In the genomic region with DNA sequence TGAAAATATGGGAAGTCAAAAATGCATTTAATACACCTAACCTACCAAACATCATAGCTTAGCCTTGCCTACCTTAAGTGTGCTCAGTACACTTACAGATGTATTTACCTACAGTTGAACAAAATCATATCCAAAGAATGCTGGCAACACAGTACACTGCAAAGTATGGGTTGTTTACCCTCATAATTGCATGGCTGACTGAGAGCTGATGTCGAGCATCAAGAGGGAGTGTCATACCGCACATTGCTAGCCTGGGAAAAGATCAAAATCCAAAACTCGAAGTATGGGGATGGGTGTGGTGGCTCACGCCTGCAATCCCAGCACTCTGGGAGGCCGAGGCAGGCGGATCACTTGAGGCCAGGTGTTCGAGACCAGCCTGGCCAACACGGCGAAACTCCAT, we compare ENCODE assay signal across 7 cellular contexts. TPM values are rescaled to one million over a fixed set of nuclear protein-coding genes. Genes with fewer than 3 reads are reported as not detected.
DNase-seq lines count a peak whose midpoint lies in the region; ATAC-seq, FAIRE-seq and TF ChIP-seq lines count a peak whose summit lies in the region.
"Not testable (repeated sequence)": the region's sequence is repeated elsewhere in the genome, so short reads cannot be mapped to it uniquely, and the experiment has no call there.

No MANE protein-coding gene starts in this region.

- not testable (repeated sequence) for ATAC-seq in HepG2

- not testable (repeated sequence) for H3K27me3 Mint-ChIP-seq in activated naive CD8-positive, alpha-beta T cell

- not testable (repeated sequence) for H3K36me3 ChIP-seq in HepG2 (replicated peaks in 1 of 2; ENCODE audit: control insufficient read depth in 1 of 2, insufficient read depth in 2 of 2, low read length in 2 of 2); trophoblast cell (ENCODE audit: control insufficient read depth in 1 of 2, insufficient read depth in 2 of 2, low read length in 2 of 2); vagina

- not testable (repeated sequence) for H3K23ac ChIP-seq in trophoblast cell (ENCODE audit: low read length)

- H4K20me1 ChIP-seq in HepG2 (ENCODE audit: insufficient read depth, low read length), result not testable (repeated sequence)

- not testable (repeated sequence) for TF ChIP-seq POLR2A in GM12892 (IDR thresholded peaks at IDR 0.05; ENCODE audit: low read depth, low read length); HepG2 (IDR thresholded peaks at IDR 0.05; ENCODE audit: insufficient read depth in 1 of 2, low read depth in 2 of 2, low read length in 2 of 2); vagina (IDR thresholded peaks at IDR 0.05)

- not testable (repeated sequence) for H3K9me3 ChIP-seq in HepG2 (ENCODE audit: low read length); trophoblast cell (ENCODE audit: insufficient read depth, low read depth, low read length); vagina

- peaks cover 19% of the 10 kb centered on the region for H3K79me2 ChIP-seq in HepG2 (ENCODE audit: insufficient read depth, low read length)
- not testable (repeated sequence) for H3K79me2 ChIP-seq in trophoblast cell (ENCODE audit: control insufficient read depth, insufficient read depth, low read length, poor library complexity)

- not testable (repeated sequence) for H2AFZ ChIP-seq in HepG2 (ENCODE audit: low read length); trophoblast cell (ENCODE audit: insufficient read depth, low read length, poor library complexity)

- TF ChIP-seq CTCF in HepG2 (CRISPR knock-in tag; IDR thresholded peaks at IDR 0.05); vagina (IDR thresholded peaks at IDR 0.05): not testable (repeated sequence)

- H4K91ac ChIP-seq in trophoblast cell (ENCODE audit: low read depth, low read length), result not testable (repeated sequence)

- TF ChIP-seq EP300 in Ishikawa (IDR thresholded peaks at IDR 0.05; ENCODE audit: borderline replicate concordance); HepG2 (IDR thresholded peaks at IDR 0.05; ENCODE audit: low read depth in 2 of 2, low read length in 2 of 2); HepG2 (CRISPR knock-in tag; IDR thresholded peaks at IDR 0.05; ENCODE audit: borderline replicate concordance): not testable (repeated sequence)

- not testable (repeated sequence) for DNase-seq in GM12892 (ENCODE audit: insufficient read length); vagina (ENCODE audit: extremely low spot score in 2 of 2)
- peak; percentile 53 for DNase-seq in NCI-H69 (lab: John Stamatoyannopoulos, UW)
- DNase-seq in HepG2 (ENCODE audit: low spot score), result peak; percentile 13
- DNase-seq in trophoblast cell, result peak; percentile 73 to 84

- not testable (repeated sequence) for H3K4ac ChIP-seq in trophoblast cell (ENCODE audit: low read depth, low read length)

- not testable (repeated sequence) for H2AK5ac ChIP-seq in trophoblast cell (ENCODE audit: low read length)

- TF ChIP-seq RAD21 in Ishikawa (IDR thresholded peaks at IDR 0.05; ENCODE audit: low read depth); HepG2 (CRISPR knock-in tag; IDR thresholded peaks at IDR 0.05): not testable (repeated sequence)

- H3K9me3 Mint-ChIP-seq in activated naive CD8-positive, alpha-beta T cell (ENCODE audit: low read depth), result not testable (repeated sequence)

- BruUV-seq in HepG2 (replicated peaks; lab: Mats Ljungman, UMichigan), result not testable (repeated sequence)

- H3K27ac ChIP-seq in HepG2 (ENCODE audit: extremely low read length, insufficient read depth, low read length); trophoblast cell (ENCODE audit: low read depth, low read length): not testable (repeated sequence)
- H3K27ac ChIP-seq in vagina, result peak overlapping the region; percentile 62

- CTCF ChIA-PET in HepG2 (lab: Yijun Ruan, JAX; ENCODE audit: low intra/inter-chr PET ratio, low total read pairs), result not testable (repeated sequence)

- H3K4me2 ChIP-seq in HepG2 (ENCODE audit: low read depth, low read length); trophoblast cell (ENCODE audit: low read length): not testable (repeated sequence)

- not testable (repeated sequence) for H3K4me3 ChIP-seq in HepG2 (replicated peaks in 1 of 3; ENCODE audit: insufficient read depth in 1 of 3, low read depth in 2 of 3, low read length in 3 of 3); trophoblast cell (ENCODE audit: low read depth, low read length); vagina

- H3K4me1 ChIP-seq in HepG2 (ENCODE audit: insufficient read depth, low read length), result peaks cover 34% of the 10 kb centered on the region
- not testable (repeated sequence) for H3K4me1 ChIP-seq in trophoblast cell (ENCODE audit: control insufficient read depth in 1 of 2, insufficient read depth in 2 of 2, low read length in 2 of 2); vagina

- H3K4me1 Mint-ChIP-seq in activated naive CD8-positive, alpha-beta T cell (ENCODE audit: low read depth), result peaks cover 21% of the 10 kb centered on the region

- intact Hi-C loops in HepG2 (cut with micrococcal nuclease; ENCODE audit: unreplicated experiment); vagina (cut with DNase I): not testable (repeated sequence)

- POLR2A ChIA-PET in HepG2 (lab: Yijun Ruan, JAX), result not testable (repeated sequence)

- peak overlapping the region; percentile 19 for H3K27ac Mint-ChIP-seq in activated naive CD8-positive, alpha-beta T cell

- not testable (repeated sequence) for H3K9ac ChIP-seq in HepG2 (ENCODE audit: insufficient read depth, low read depth, low read length); trophoblast cell (ENCODE audit: low read length)

- H2BK12ac ChIP-seq in trophoblast cell (ENCODE audit: low read length), result not testable (repeated sequence)

- in situ Hi-C loops in HepG2 (cut with HindIII; ENCODE audit: extremely low pct_ligation_motif_present, low pct_unique_long_range_greater_than_20kb), result not testable (repeated sequence)

- H3K4me3 Mint-ChIP-seq in activated naive CD8-positive, alpha-beta T cell, result not testable (repeated sequence)

- not testable (repeated sequence) for H2BK120ac ChIP-seq in trophoblast cell (ENCODE audit: insufficient read depth, low read length, poor library complexity)

- not testable (repeated sequence) for H3K79me1 ChIP-seq in trophoblast cell (ENCODE audit: low read length)

- H4K12ac ChIP-seq in trophoblast cell (ENCODE audit: low read depth, low read length), result not testable (repeated sequence)

- not testable (repeated sequence) for H3K18ac ChIP-seq in trophoblast cell (ENCODE audit: low read length)

- H4K8ac ChIP-seq in trophoblast cell (ENCODE audit: low read depth, low read length), result not testable (repeated sequence)

- H2BK5ac ChIP-seq in trophoblast cell (ENCODE audit: low read depth, low read length, poor library complexity), result not testable (repeated sequence)

- H3K27me3 ChIP-seq in HepG2 (ENCODE audit: control insufficient read depth in 1 of 2, insufficient read depth in 2 of 2, low read length in 2 of 2); trophoblast cell (ENCODE audit: insufficient read depth, low read length); vagina: not testable (repeated sequence)

- H3K14ac ChIP-seq in trophoblast cell (ENCODE audit: low read length), result not testable (repeated sequence)

- WGBS in HepG2 (ENCODE audit: low lambda C conversion rate), result 92% methylated on average over 9 of the region's 9 CpGs
- no CpG with 5 or more reads among the region's 9 CpGs for WGBS in trophoblast cell (ENCODE audit: extremely low coverage, insufficient coverage, insufficient read length)

- H3K36me3 Mint-ChIP-seq in activated naive CD8-positive, alpha-beta T cell, result not testable (repeated sequence)

- FAIRE-seq in GM12892 (lab: Jason Lieb, UNC), result peak; percentile 17
- FAIRE-seq in HepG2 (lab: Jason Lieb, UNC), result not testable (repeated sequence)

TF ChIP-seq in Ishikawa, 13 proteins besides CTCF, POLR2A, EP300 and RAD21:
- TF ChIP-seq TEAD4 (IDR thresholded peaks at IDR 0.05), result 0 out of 2 replicates have a peak, but pooled peaks have one; percentile 31

RNA-seq across cellular contexts. Expression of a gene that starts 36.6 kb away (rescaled TPM):
- 21.8 TPM for polyA plus RNA-seq in GM12892 (2012; ENCODE audit: missing spikeins)
- total RNA-seq in HepG2 (2016; rRNA removed; fragmentation: Illumina TruSeq; extraction: Trizol) (37.1 and 41.2 TPM in 2 replicates), vagina (20.4 TPM)
- total RNA-seq in HepG2 (2016; cell fraction: cytosol; rRNA removed; fragmentation: Illumina TruSeq; extraction: Trizol; ENCODE audit: low read depth), result 11.5 and 14.0 TPM in 2 replicates
- total RNA-seq in HepG2 (2016; cell fraction: insoluble cytoplasmic fraction; rRNA removed; fragmentation: Illumina TruSeq; extraction: Trizol), result 40.9 and 44.1 TPM in 2 replicates
- total RNA-seq in HepG2 (2016; cell fraction: membrane; rRNA removed; fragmentation: Illumina TruSeq; extraction: Trizol), result 12.6 and 15.9 TPM in 2 replicates
- total RNA-seq in HepG2 (2016; cell fraction: nucleus; rRNA removed; fragmentation: Illumina TruSeq; extraction: Trizol), result 24.4 and 27.9 TPM in 2 replicates
- polyA plus RNA-seq in HepG2 (2011; rRNA removed), result 23.9 TPM in 2 replicates
- 17.9 and 20.1 TPM in 2 replicates for polyA plus RNA-seq in HepG2 (2011; cell fraction: cytosol; rRNA removed)
- polyA plus RNA-seq in HepG2 (2011; cell fraction: nucleus; rRNA removed), result 24.6 and 26.7 TPM in 2 replicates
- polyA plus RNA-seq in HepG2 (2012), result 22.7 and 31.3 TPM in 2 replicates
- polyA plus RNA-seq in HepG2 (2016; cell fraction: cytosol; fragmentation: Illumina TruSeq; extraction: Trizol; ENCODE audit: low read depth), result 4.8 and 5.9 TPM in 2 replicates
- polyA plus RNA-seq in HepG2 (2016; cell fraction: insoluble cytoplasmic fraction; fragmentation: Illumina TruSeq; extraction: Trizol; ENCODE audit: low read depth), result 50.8 and 51.9 TPM in 2 replicates
- polyA plus RNA-seq in HepG2 (2016; cell fraction: membrane; fragmentation: Illumina TruSeq; extraction: Trizol; ENCODE audit: low read depth), result 7.5 and 10.0 TPM in 2 replicates
- polyA plus RNA-seq in HepG2 (2016; cell fraction: nucleus; fragmentation: Illumina TruSeq; extraction: Trizol; ENCODE audit: insufficient read depth, low read depth), result 47.1 and 53.3 TPM in 2 replicates
- polyA minus RNA-seq in HepG2 (2011; rRNA and poly(A)+ RNA removed; ENCODE audit: low replicate concordance), result 11.7 and 20.0 TPM in 2 replicates
- polyA minus RNA-seq in HepG2 (2011; cell fraction: cytosol; rRNA and poly(A)+ RNA removed), result 8.2 and 11.2 TPM in 2 replicates
- polyA minus RNA-seq in HepG2 (2011; cell fraction: nucleus; rRNA and poly(A)+ RNA removed), result 42.9 and 44.3 TPM in 2 replicates
- 30.1 and 32.5 TPM in 2 replicates for polyA plus RNA-seq in trophoblast cell (2013)
